12 cellular contexts compared by ENCODE assay signal in the genomic region with DNA sequence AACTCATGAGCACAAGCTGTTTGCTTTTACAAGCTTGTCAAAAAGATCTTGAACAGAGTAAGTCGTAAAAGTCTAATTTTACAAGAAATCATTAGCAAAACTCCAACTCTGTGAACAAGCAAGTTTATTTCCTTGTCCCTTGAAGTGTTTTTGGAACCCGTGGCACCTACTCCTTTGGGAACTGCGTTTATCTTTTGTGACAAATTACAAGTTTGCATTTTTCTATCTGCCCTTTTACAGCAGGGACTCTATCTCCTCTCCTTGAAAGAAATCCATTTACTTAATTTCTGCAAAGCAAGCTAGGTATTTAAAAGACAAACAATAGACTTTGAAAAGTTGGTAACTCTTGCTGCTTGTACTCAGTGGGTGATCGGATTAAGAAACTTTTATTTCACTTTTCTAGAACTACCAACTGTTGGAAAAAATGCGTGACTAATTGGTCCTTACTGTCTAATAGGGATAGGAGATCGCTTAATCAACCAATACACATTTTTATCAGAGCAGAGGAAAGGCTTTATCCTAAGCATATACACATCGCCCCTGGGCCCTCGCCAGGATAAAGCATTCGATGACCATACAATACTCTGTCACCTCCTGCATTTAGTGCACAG. TPM values are rescaled to one million over a fixed set of nuclear protein-coding genes. Genes with fewer than 3 reads are reported as not detected.
DNase-seq lines count a peak whose midpoint lies in the region; TF ChIP-seq lines count a peak whose summit lies in the region.
"Had no signal": no experiment of that assay in that cellular context is flagged by ENCODE, and none has a peak within 500 bp of the region (broad histone marks: within the 10 kb centered on the region; RNA-seq: fewer than 3 reads in every experiment).

No MANE protein-coding gene starts in this region.

- H3K27me3 ChIP-seq in HUES48 (ENCODE audit: control insufficient read depth, insufficient read depth, low read length) (peaks cover 100% of the 10 kb centered on the region), ascending aorta (no peaks in the 10 kb centered on the region), iPS-20b (ENCODE audit: insufficient read depth, low read length) (peaks cover 100% of the 10 kb centered on the region), stomach smooth muscle (ENCODE audit: control insufficient read depth in 1 of 2, insufficient read depth in 2 of 2, low read length in 2 of 2) (no peaks in the 10 kb centered on the region)

- H3K4me1 ChIP-seq in HUES48 (ENCODE audit: control insufficient read depth, insufficient read depth, low read length): peaks cover 30% of the 10 kb centered on the region
- no peaks in the 10 kb centered on the region for H3K4me1 ChIP-seq in ascending aorta
- H3K4me1 ChIP-seq in iPS-20b (ENCODE audit: insufficient read depth, low read length): no peaks in the 10 kb centered on the region; the same call in 1 of the 2 replicates
- peaks cover 12% of the 10 kb centered on the region for H3K4me1 ChIP-seq in stomach smooth muscle (ENCODE audit: control insufficient read depth, insufficient read depth, low read length)

- no peak for TF ChIP-seq CTCF in ascending aorta (IDR thresholded peaks at IDR 0.05)

- peak overlapping the region; percentile 66 for H3K4me3 ChIP-seq in HUES48 (ENCODE audit: low read depth, low read length)
- peak overlapping the region; percentile 80 to 100 for H3K4me3 ChIP-seq in ascending aorta
- peak overlapping the region; percentile 81 for H3K4me3 ChIP-seq in iPS-20b (ENCODE audit: low read length)
- H3K4me3 ChIP-seq in stomach smooth muscle (ENCODE audit: low read length in 2 of 2): peak overlapping the region; percentile 90

- H3K27ac ChIP-seq in HUES48 (ENCODE audit: low read depth, low read length) (no peak overlapping the region), ascending aorta (no peak overlapping the region), iPS-20b (ENCODE audit: low read length) (no peak overlapping the region), stomach smooth muscle (ENCODE audit: low read length) (peak overlapping the region; percentile 56)
- H3K27ac ChIP-seq: VCaP had no signal

- H3K9ac ChIP-seq in HUES48 (ENCODE audit: low read depth, low read length) (no peak overlapping the region), iPS-20b (ENCODE audit: low read depth, low read length) (peak overlapping the region; percentile 56; the same call in 1 of the 2 replicates), stomach smooth muscle (ENCODE audit: low read length in 2 of 2) (peak overlapping the region; percentile 76 to 79)

- intact Hi-C loops in ascending aorta (cut with DNase I): no loop called here

- no peaks in the 10 kb centered on the region for H3K36me3 ChIP-seq in HUES48 (ENCODE audit: control insufficient read depth, insufficient read depth, low read length)
- H3K36me3 ChIP-seq in ascending aorta: no peaks in the 10 kb centered on the region
- no peaks in the 10 kb centered on the region for H3K36me3 ChIP-seq in iPS-20b (ENCODE audit: insufficient read depth, low read depth, low read length)
- no peaks in the 10 kb centered on the region for H3K36me3 ChIP-seq in stomach smooth muscle (ENCODE audit: control insufficient read depth in 2 of 2, insufficient read depth in 2 of 2, low read length in 2 of 2)
- H3K36me3 ChIP-seq: transverse colon had no signal

- DNase-seq in ascending aorta (ENCODE audit: low spot score in 2 of 2): no peak
- no peak for DNase-seq in NAMALWA (ENCODE audit: low spot score)
- no peak for DNase-seq in NCI-H774 (lab: John Stamatoyannopoulos, UW)
- DNase-seq in GOT3 (lab: John Stamatoyannopoulos, UW): no peak
- DNase-seq: cerebellar nuclear complex, NCI-H1436 treated with DMSO at 0.1 percent for 48 hours, transverse colon had no signal

- no peaks in the 10 kb centered on the region for H3K9me3 ChIP-seq in HUES48 (ENCODE audit: control insufficient read depth, insufficient read depth, low read length)
- no peaks in the 10 kb centered on the region for H3K9me3 ChIP-seq in ascending aorta
- no peaks in the 10 kb centered on the region for H3K9me3 ChIP-seq in iPS-20b (ENCODE audit: insufficient read depth, low read depth, low read length)
- H3K9me3 ChIP-seq in stomach smooth muscle (ENCODE audit: control insufficient read depth in 2 of 2, low read length in 2 of 2): no peaks in the 10 kb centered on the region
- H3K9me3 ChIP-seq: transverse colon had no signal

RNA-seq across cellular contexts. Expression of a gene that starts 1.9 kb away (rescaled TPM):
- 0.21 TPM for total RNA-seq in ascending aorta
- total RNA-seq: activated T-helper 1 cell treated with anti-CD3 and anti-CD28 coated beads, Interleukin-12 subunit alpha, Interleukin-12 subunit beta, Interleukin-2, Interleukin-4 antibody, amounts not matched to agents 30 ng/mL and 10 ng/mL and 1 ng/mL, durations not matched to agents 14 hours and 24 hours and 36 hours had no signal
